Comparison of ENCODE assay signal across 22 cellular contexts in the genomic region with DNA sequence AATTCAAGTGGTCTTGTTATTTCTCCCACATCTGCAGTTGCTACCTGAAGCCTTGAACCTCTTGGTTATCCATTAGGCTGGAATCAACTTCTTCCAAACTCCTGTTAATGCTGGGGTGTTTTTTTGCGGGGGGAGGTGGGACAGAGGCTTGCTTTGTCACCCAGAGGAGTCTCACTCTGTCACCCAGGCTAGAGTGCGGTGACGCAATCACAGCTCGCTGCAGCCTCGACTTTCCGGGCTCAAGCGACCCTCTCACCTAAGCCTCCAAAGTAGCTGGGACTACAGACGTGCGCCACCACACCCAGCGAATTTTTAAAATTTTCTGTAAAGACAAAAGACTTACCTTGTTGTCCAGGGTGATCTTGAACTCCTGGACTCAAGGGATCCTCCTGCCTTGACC. TPM values are rescaled to one million over a fixed set of nuclear protein-coding genes. Genes with fewer than 3 reads are reported as not detected.
"Had no signal": no experiment of that assay in that cellular context is flagged by ENCODE, and none has a peak within 500 bp of the region (broad histone marks: within the 10 kb centered on the region; RNA-seq: fewer than 3 reads in every experiment).

No MANE protein-coding gene starts in this region.

- H3K27ac ChIP-seq: HL-60, SJSA1, SK-N-MC had no signal

- H3K9me3 ChIP-seq: SJSA1 had no signal

- H3K36me3 ChIP-seq: SJSA1 had no signal

- DNase-seq: KBM-7, NCI-H1092 treated with DMSO at 0.1 percent for 48 hours, NCI-H1436, NCI-H187, NCI-H2029, NCI-H2081 treated with DMSO at 0.1 percent for 48 hours, NCI-H2171, NCI-H226, NCI-H446, NCI-H510A, NCI-H524 treated with DMSO at 0.1 percent for 48 hours, NCI-H69, NCI-H774, Right ventricle myocardium superior, RPMI8226 had no signal

- H3K4me3 ChIP-seq: SJSA1, SK-N-MC had no signal

- FAIRE-seq: HTR-8/SVneo, RCC 7860 had no signal

RNA-seq across cellular contexts. Expression of a gene that starts 4.4 kb away (rescaled TPM):
- total RNA-seq: LHCN-M2, MCF 10A, Right ventricle myocardium superior, SJSA1 had no signal
